Comparison of ENCODE assay signal across 9 cellular contexts in genomic region chr2:196200557-196200956, GRCh38. TPM values are rescaled to one million over a fixed set of nuclear protein-coding genes. Genes with fewer than 3 reads are reported as not detected.
DNase-seq lines count a peak whose midpoint lies in the region; ATAC-seq, FAIRE-seq and TF ChIP-seq lines count a peak whose summit lies in the region.
"Had no signal": no experiment of that assay in that cellular context is flagged by ENCODE, and none has a peak within 500 bp of the region (broad histone marks: within the 10 kb centered on the region; RNA-seq: fewer than 3 reads in every experiment).

No MANE protein-coding gene starts in this region.

- H3K9me3 Mint-ChIP-seq in activated CD8-positive, alpha-beta memory T cell treated with anti-CD3 and anti-CD28 coated beads, Interleukin-2, amount 10 ng/mL, durations not matched to agents 7 days and 5 days (ENCODE audit: low read depth): no peaks in the 10 kb centered on the region
- H3K9me3 Mint-ChIP-seq in osteocyte (ENCODE audit: unreplicated experiment): no peaks in the 10 kb centered on the region

- TF ChIP-seq POLR2A in H54 (IDR thresholded peaks at IDR 0.05; ENCODE audit: low read depth, low read length): no peak
- no peak for TF ChIP-seq POLR2A in uterus (IDR thresholded peaks at IDR 0.05)

- H3K36me3 Mint-ChIP-seq in activated CD8-positive, alpha-beta memory T cell treated with anti-CD3 and anti-CD28 coated beads, Interleukin-2, amount 10 ng/mL, durations not matched to agents 7 days and 5 days: peaks cover 16% of the 10 kb centered on the region
- H3K36me3 Mint-ChIP-seq in osteocyte (ENCODE audit: unreplicated experiment): peaks cover 16% of the 10 kb centered on the region

- H3K9me3 ChIP-seq in small intestine (ENCODE audit: control insufficient read depth, low read depth): no peaks in the 10 kb centered on the region
- H3K9me3 ChIP-seq in uterus: no peaks in the 10 kb centered on the region

- no peaks in the 10 kb centered on the region for H3K27me3 ChIP-seq in small intestine (ENCODE audit: control insufficient read depth in 2 of 2, insufficient read depth in 2 of 2, low read length in 2 of 2)
- no peaks in the 10 kb centered on the region for H3K27me3 ChIP-seq in uterus

- WGBS in small intestine, 3 donors: 64 to 86% (median 74%) methylated on average over 2 of the region's 2 CpGs

- H3K4me1 ChIP-seq in small intestine (ENCODE audit: control insufficient read depth in 2 of 2, insufficient read depth in 1 of 2, low read depth in 1 of 2, low read length in 1 of 2): peaks cover 0 to 2% of the 10 kb centered on the region in 2 donors
- no peaks in the 10 kb centered on the region for H3K4me1 ChIP-seq in uterus

- H3K4me1 Mint-ChIP-seq in activated CD8-positive, alpha-beta memory T cell treated with anti-CD3 and anti-CD28 coated beads, Interleukin-2, amount 10 ng/mL, durations not matched to agents 7 days and 5 days: peaks cover 56% of the 10 kb centered on the region
- no peaks in the 10 kb centered on the region for H3K4me1 Mint-ChIP-seq in osteocyte (ENCODE audit: unreplicated experiment)

- TF ChIP-seq CTCF in osteocyte (IDR thresholded peaks at IDR 0.05): no peak
- TF ChIP-seq CTCF in uterus (IDR thresholded peaks at IDR 0.05): no peak

- ATAC-seq in activated CD8-positive, alpha-beta memory T cell treated with anti-CD3 and anti-CD28 coated beads, Interleukin-2, amount 10 ng/mL, durations not matched to agents 7 days and 5 days: peak; percentile 98
- peak; percentile 99 for ATAC-seq in HG03575 (IDR thresholded peaks at IDR 0.05; ENCODE audit: extremely low read depth, insufficient number of reproducible peaks, low FRiP score, unreplicated experiment)
- no peak for ATAC-seq in Right ventricle myocardium superior (ENCODE audit: poor library complexity)

- H3K4me3 ChIP-seq in small intestine (ENCODE audit: low read depth in 1 of 2, low read length in 2 of 2) (no peak overlapping the region), uterus (no peak overlapping the region)

- peak overlapping the region; percentile 70 for H3K4me3 Mint-ChIP-seq in activated CD8-positive, alpha-beta memory T cell treated with anti-CD3 and anti-CD28 coated beads, Interleukin-2, amount 10 ng/mL, durations not matched to agents 7 days and 5 days
- no peak overlapping the region for H3K4me3 Mint-ChIP-seq in osteocyte (ENCODE audit: unreplicated experiment)

- FAIRE-seq in H54 (lab: Jason Lieb, UNC) (peak; percentile 15), small intestine (lab: Jason Lieb, UNC) (no peak)

- intact Hi-C loops in Right ventricle myocardium superior (cut with DNase I): no loop called here
- intact Hi-C loops in uterus (cut with DNase I; ENCODE audit: low total_unique reads): no loop called here

- CTCF ChIA-PET in activated CD8-positive, alpha-beta memory T cell treated with anti-CD3 and anti-CD28 coated beads, Interleukin-2, amount 10 ng/mL, durations not matched to agents 7 days and 5 days (lab: Charles Lee): interaction anchor here (0.8 to 4.3 kb wide), 7 partner anchors 9 to 76 kb away, joined by 3 to 37 read pairs (median 6); no protein-coding TSS in a partner anchor

- H3K27ac Mint-ChIP-seq in activated CD8-positive, alpha-beta memory T cell treated with anti-CD3 and anti-CD28 coated beads, Interleukin-2, amount 10 ng/mL, durations not matched to agents 7 days and 5 days: peak overlapping the region; percentile 92
- no peak overlapping the region for H3K27ac Mint-ChIP-seq in osteocyte (ENCODE audit: unreplicated experiment)

- H3K36me3 ChIP-seq in small intestine (ENCODE audit: control insufficient read depth in 2 of 2, insufficient read depth in 2 of 2, low read length in 2 of 2) (no peaks in the 10 kb centered on the region), uterus (no peaks in the 10 kb centered on the region)

- DNase-seq in activated CD8-positive, alpha-beta memory T cell treated with anti-CD3 and anti-CD28 coated beads, Interleukin-2, amount 10 ng/mL, durations not matched to agents 7 days and 5 days: peak; percentile 79
- DNase-seq in activated CD8-positive, alpha-beta memory T cell treated with anti-CD3 and anti-CD28 coated beads, Interleukin-2, amount 50 U/mL, for 4 hours: no peak
- DNase-seq in H54 (ENCODE audit: insufficient read length, low spot score): no peak
- no peak for DNase-seq in small intestine
- DNase-seq in osteocyte (ENCODE audit: extremely low spot score, unreplicated experiment): no peak
- DNase-seq in Right ventricle myocardium superior: no peak
- no peak for DNase-seq in uterus
- DNase-seq: anterior cingulate cortex had no signal

- peak overlapping the region; percentile 64 to 73 for H3K27ac ChIP-seq in small intestine (ENCODE audit: low read depth in 1 of 2, low read length in 1 of 2)
- no peak overlapping the region for H3K27ac ChIP-seq in uterus

- H3K27me3 Mint-ChIP-seq in activated CD8-positive, alpha-beta memory T cell treated with anti-CD3 and anti-CD28 coated beads, Interleukin-2, amount 10 ng/mL, durations not matched to agents 7 days and 5 days: no peaks in the 10 kb centered on the region
- no peaks in the 10 kb centered on the region for H3K27me3 Mint-ChIP-seq in osteocyte (ENCODE audit: unreplicated experiment)

RNA-seq across cellular contexts. Expression of gene STK17B, which starts 29.2 kb away (rescaled TPM):
- 100 to 1,000 TPM; 389 to 511 TPM for total RNA-seq in activated CD8-positive, alpha-beta memory T cell treated with anti-CD3 and anti-CD28 coated beads, Interleukin-2, amount 10 ng/mL, durations not matched to agents 7 days and 5 days
- polyA plus RNA-seq in small intestine: 10 to 100 TPM in 2 of 3 donors, 1 to 10 TPM in 1; 6.7 to 27.7 (median 23.2) TPM
- total RNA-seq in osteocyte (77.5 and 89.3 TPM in 2 replicates), Right ventricle myocardium superior (6.1 TPM), uterus (10 to 100 TPM in 3 of 4 donors, 1 to 10 TPM in 1; 7.2 to 28.2 (median 26.8) TPM)

Comparison
In these comparisons a context has a peak if more than half of its experiments do, and no peak if none do; other contexts are left out.
1. H3K27ac ChIP-seq: peak in small intestine (2 of 2); none in uterus (0 of 2).